Comparison of ENCODE assay signal across 1 cellular context in genomic region chr7:44081266-44081748, GRCh38.
TF ChIP-seq lines count a peak whose summit lies in the region.

No MANE protein-coding gene starts in this region.

TF ChIP-seq in GM12878, 131 proteins besides CTCF, POLR2A, EP300 and RAD21:
- TF ChIP-seq ZNF384 (IDR thresholded peaks at IDR 0.05; ENCODE audit: borderline replicate concordance, low read depth, low read length) (peak; percentile 21; the same call in 1 of the 2 replicates), RAD51 (IDR thresholded peaks at IDR 0.05) (peak; percentile 50; the same call in 1 of the 2 replicates), PML (IDR thresholded peaks at IDR 0.05; ENCODE audit: low read length) (0 out of 2 replicates have a peak, but pooled peaks have one; percentile 22), NBN (IDR thresholded peaks at IDR 0.05) (peak; percentile 59; the same call in 1 of the 2 replicates), KAT2A (conservative IDR thresholded peaks at IDR 0.05; ENCODE audit: control insufficient read depth, low read depth, low read length) (no peak), MTA3 (IDR thresholded peaks at IDR 0.05; ENCODE audit: borderline replicate concordance, low read length) (no peak), NR2C1 (IDR thresholded peaks at IDR 0.05) (no peak), NKRF (conservative IDR thresholded peaks at IDR 0.05) (peak; percentile 40; the same call in 1 of the 2 replicates), MXI1 (IDR thresholded peaks at IDR 0.05; ENCODE audit: low read depth, low read length) (no peak), TAF1 (IDR thresholded peaks at IDR 0.05; ENCODE audit: borderline replicate concordance, low read depth, low read length) (peak; percentile 50; the same call in 1 of the 2 replicates), YY1 (IDR thresholded peaks at IDR 0.05; ENCODE audit: low read depth, low read length) (peak; percentile 96), SMARCA5 (IDR thresholded peaks at IDR 0.05) (peak; percentile 17; the same call in 1 of the 2 replicates), CREM (IDR thresholded peaks at IDR 0.05; ENCODE audit: low read depth) (no peak), SPI1 (IDR thresholded peaks at IDR 0.05; ENCODE audit: borderline replicate concordance, insufficient read depth, low read depth, low read length) (0 out of 2 replicates have a peak, but pooled peaks have one; percentile 2)
